ENCODE assay signal across 8 cellular contexts in the genomic region with DNA sequence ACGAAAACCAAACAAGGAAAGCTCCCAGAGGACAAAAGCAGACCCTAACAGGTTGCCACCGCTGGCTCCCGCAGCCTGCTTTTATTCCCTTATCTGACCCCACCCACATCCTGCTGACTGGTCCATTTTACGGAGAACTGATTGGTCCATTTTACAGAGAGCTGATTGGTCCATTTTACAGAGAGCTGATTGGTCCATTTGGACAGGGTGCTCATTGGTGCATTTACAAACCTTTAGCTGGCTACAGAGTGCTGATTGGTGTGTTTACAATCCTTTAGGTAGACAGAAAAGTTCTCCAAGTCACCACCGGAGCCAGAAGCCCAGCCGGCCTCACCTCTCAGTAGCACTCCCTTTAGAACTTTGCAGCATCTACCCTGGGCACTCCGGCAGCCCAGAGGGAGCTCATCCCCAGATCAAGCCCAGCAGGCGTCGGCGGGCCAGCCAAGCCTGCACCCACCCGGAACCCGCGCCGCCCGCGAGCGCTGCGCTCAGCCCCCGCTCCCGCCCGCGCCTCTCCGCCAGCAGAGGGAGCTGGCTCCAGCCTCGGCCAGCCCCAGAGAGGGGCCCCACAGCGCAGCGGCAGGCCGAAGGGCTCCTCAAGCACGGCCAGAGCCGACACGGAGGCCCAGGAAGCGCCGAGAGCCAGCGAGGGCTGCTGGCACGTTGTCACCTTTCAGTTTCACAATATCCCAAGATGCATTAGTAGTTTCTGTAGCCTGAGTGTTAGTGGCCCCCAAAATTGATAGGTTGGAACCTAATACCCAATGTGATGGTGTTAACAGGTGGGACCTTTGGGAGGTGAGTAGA. TPM values are rescaled to one million over a fixed set of nuclear protein-coding genes. Genes with fewer than 3 reads are reported as not detected.
DNase-seq lines count a peak whose midpoint lies in the region; ATAC-seq, FAIRE-seq and TF ChIP-seq lines count a peak whose summit lies in the region.

No MANE protein-coding gene starts in this region.

- H3K27ac ChIP-seq in WERI-Rb-1 (no peak overlapping the region), lower lobe of right lung (no peak overlapping the region)

- peaks cover 15% of the 10 kb centered on the region for H3K4me1 ChIP-seq in lower lobe of right lung

- DNase-seq in NCI-H524 (lab: John Stamatoyannopoulos, UW) (peak; percentile 31 to 62), NCI-H524 treated with DMSO at 0.1 percent for 48 hours (lab: John Stamatoyannopoulos, UW) (no peak), WERI-Rb-1 (peak; percentile 80), bronchial epithelial cell (ENCODE audit: low read depth) (no peak), lower lobe of right lung (peak; percentile 85)
- peak; percentile 26 to 27 for DNase-seq in stimulated activated CD8-positive, alpha-beta memory T cell treated with anti-CD3 and anti-CD28 coated beads, Interleukin-7, amount 100 ng/mL, for 1 hour (ENCODE audit: low read depth in 2 of 2)

- ATAC-seq in HG03280 (IDR thresholded peaks at IDR 0.05; ENCODE audit: unreplicated experiment) (peak; percentile 83), lower lobe of right lung (peak; percentile 91 to 94), HG03460 (IDR thresholded peaks at IDR 0.05; ENCODE audit: unreplicated experiment) (no peak)

- H3K27me3 ChIP-seq in WERI-Rb-1 (ENCODE audit: insufficient read depth, low read depth, severe bottlenecking) (no peaks in the 10 kb centered on the region), bronchial epithelial cell (ENCODE audit: control insufficient read depth, insufficient read depth, low read length) (peaks cover 3% of the 10 kb centered on the region), lower lobe of right lung (ENCODE audit: low read depth) (peaks cover 5% of the 10 kb centered on the region)

- no peak overlapping the region for H3K4me3 ChIP-seq in WERI-Rb-1 (ENCODE audit: low read depth, low read length)
- H3K4me3 ChIP-seq in bronchial epithelial cell (ENCODE audit: low read depth, low read length) = no peak overlapping the region
- H3K4me3 ChIP-seq in lower lobe of right lung = peak overlapping the region; percentile 36

- H3K36me3 ChIP-seq in WERI-Rb-1 (no peaks in the 10 kb centered on the region), bronchial epithelial cell (ENCODE audit: control insufficient read depth, insufficient read depth, low read length) (no peaks in the 10 kb centered on the region), lower lobe of right lung (no peaks in the 10 kb centered on the region)

- TF ChIP-seq CTCF in WERI-Rb-1 (IDR thresholded peaks at IDR 0.05; ENCODE audit: low read depth, low read length) = peak; percentile 87
- TF ChIP-seq CTCF in bronchial epithelial cell (IDR thresholded peaks at IDR 0.05; ENCODE audit: insufficient read depth, low read length, severe bottlenecking) = peak; percentile 53
- peak; percentile 84 for TF ChIP-seq CTCF in lower lobe of right lung (IDR thresholded peaks at IDR 0.05)

- H3K9me3 ChIP-seq in WERI-Rb-1 (ENCODE audit: severe bottlenecking) = peaks cover 21% of the 10 kb centered on the region
- no peaks in the 10 kb centered on the region for H3K9me3 ChIP-seq in lower lobe of right lung

- intact Hi-C loops in lower lobe of right lung (cut with DNase I) = no loop called here

- no peak for FAIRE-seq in bronchial epithelial cell (lab: Jason Lieb, UNC)

RNA-seq across cellular contexts. Expression of a gene that starts 35.3 kb away (rescaled TPM):
- 314 and 364 TPM in 2 replicates for total RNA-seq in bronchial epithelial cell
- 135 TPM for total RNA-seq in lower lobe of right lung

Comparison
In these comparisons a context has a peak if more than half of its experiments do, and no peak if none do; other contexts are left out.
1. DNase-seq: peak in NCI-H524 (2 of 2), WERI-Rb-1 (single experiment), lower lobe of right lung (single experiment) and stimulated activated CD8-positive, alpha-beta memory T cell treated with anti-CD3 and anti-CD28 coated beads, Interleukin-7, amount 100 ng/mL, for 1 hour (2 of 2); none in NCI-H524 treated with DMSO at 0.1 percent for 48 hours (single experiment) and bronchial epithelial cell (single experiment).
2. Peak in every context shown above with its lines, with median percentiles within 50 percentile points of each other: CTCF ChIP-seq.